In genomic region chr2:70919672-70920366, GRCh38 we compare ENCODE assay signal across 8 cellular contexts. TPM values are rescaled to one million over a fixed set of nuclear protein-coding genes. Genes with fewer than 3 reads are reported as not detected.
DNase-seq lines count a peak whose midpoint lies in the region; ATAC-seq, FAIRE-seq and TF ChIP-seq lines count a peak whose summit lies in the region.

No MANE protein-coding gene starts in this region.

- CTCF ChIA-PET in GM12878 (lab: Yijun Ruan, JAX), result interaction anchor here (0.6 to 5.0 kb wide), 17 partner anchors 9 to 616 kb away, joined by 3 to 39 read pairs (median 4); no protein-coding TSS in a partner anchor

- RAD21 ChIA-PET in GM12878 (lab: Charles Lee; ENCODE audit: unreplicated experiment), result interaction anchor here (1.0 to 2.3 kb wide), 3 partner anchors 29 to 616 kb away, joined by 3 to 8 read pairs (median 4); no protein-coding TSS in a partner anchor

- H3K79me2 ChIP-seq in GM12878 (ENCODE audit: control insufficient read depth, insufficient read depth, low read length), result no peaks in the 10 kb centered on the region

- no peak overlapping the region for H2AFZ ChIP-seq in GM12878 (ENCODE audit: control insufficient read depth, low read depth, low read length)

- no peak for TF ChIP-seq POLR2A in GM12878 (IDR thresholded peaks at IDR 0.05; ENCODE audit: low read depth, low read length)

- POLR2A ChIA-PET in GM12878 (lab: Charles Lee), result interaction anchor here (0.5 kb wide), 1 partner anchor 142 kb away, joined by 3 read pairs; no protein-coding TSS in a partner anchor

- ATAC-seq in GM12878 (peak; percentile 92), HG03039 (IDR thresholded peaks at IDR 0.05; ENCODE audit: unreplicated experiment) (no peak)

- no peaks in the 10 kb centered on the region for H3K9me3 ChIP-seq in GM12878 (replicated peaks; ENCODE audit: control insufficient read depth, insufficient read depth, low read length)

- H4K20me1 ChIP-seq in GM12878 (ENCODE audit: control insufficient read depth, insufficient read depth), result no peaks in the 10 kb centered on the region

- TF ChIP-seq RAD21 in GM12878 (IDR thresholded peaks at IDR 0.05; ENCODE audit: insufficient read depth, low read depth, low read length), result peak; percentile 71

- SMC1A ChIA-PET in GM12878 (lab: Charles Lee; ENCODE audit: uncharacterized antibody, unreplicated experiment), result interaction anchor here (0.7 to 1.4 kb wide), 4 partner anchors 50 to 1286 kb away, joined by 3 to 4 read pairs (median 3); no protein-coding TSS in a partner anchor

- no peak for TF ChIP-seq EP300 in GM12878 (IDR thresholded peaks at IDR 0.05; ENCODE audit: borderline replicate concordance in 1 of 2, control insufficient read depth in 1 of 2, low read depth in 2 of 2, low read length in 2 of 2)

- H3K4me1 ChIP-seq in GM12878 (ENCODE audit: control insufficient read depth, insufficient read depth, low read length), result no peaks in the 10 kb centered on the region

- DNase-seq in AG10803 (ENCODE audit: low read depth) (peak; percentile 77), GM19238 (ENCODE audit: insufficient read length, low spot score) (peak; percentile 47), NCI-H146 (lab: John Stamatoyannopoulos, UW) (peak; percentile 73), GM12878 (ENCODE audit: low read depth, low spot score) (no peak), hypothalamus (lab: John Stamatoyannopoulos, UW) (peak in 48 of 51 donors; percentile 8 to 84 (median 52))
- peak; percentile 74 for DNase-seq in stimulated activated CD4-positive, alpha-beta T cell treated with anti-CD3 and anti-CD28 coated beads, Interleukin-12 subunit alpha, Interleukin-12 subunit beta, amount 100 ng/mL, for 4 hours

- H3K4me3 ChIP-seq in AG10803 (ENCODE audit: low read length) (no peak overlapping the region), GM12878 (no peak overlapping the region)

- no TSS peak for BruUV-seq in GM12878 (replicated peaks; lab: Mats Ljungman, UMichigan)

- H3K36me3 ChIP-seq in GM12878 (ENCODE audit: control insufficient read depth in 2 of 2, insufficient read depth in 2 of 2, low read length in 1 of 2), result no peaks in the 10 kb centered on the region

- intact Hi-C loops in GM12878 (cut with micrococcal nuclease; ENCODE audit: unreplicated experiment), result loop anchor here (2.0 kb wide), 2 partner anchors 49 to 131 kb away; no protein-coding TSS in a partner anchor

- in situ Hi-C loops in GM12878 (cut with MboI), result loop anchor here (5.0 kb wide), 1 partner anchor 48 kb away; no protein-coding TSS in a partner anchor

- H3K27ac ChIP-seq in GM12878 (ENCODE audit: control insufficient read depth, insufficient read depth), result no peak overlapping the region

- no peak overlapping the region for H3K4me2 ChIP-seq in GM12878 (ENCODE audit: control insufficient read depth, insufficient read depth)

- peak; percentile 92 for TF ChIP-seq CTCF in AG10803 (conservative IDR thresholded peaks at IDR 0.05; ENCODE audit: low read length)
- TF ChIP-seq CTCF in GM12878 (IDR thresholded peaks at IDR 0.05 in 2 of 3, conservative IDR thresholded peaks at IDR 0.05 in 1 of 3; ENCODE audit: control insufficient read depth in 2 of 3, extremely low read depth in 1 of 3, insufficient read depth in 1 of 3, low read depth in 3 of 3, low read length in 3 of 3), result peak; percentile 85 to 90 (median 88)

- FAIRE-seq in TTC549 (lab: Jason Lieb, UNC) (peak; percentile 95), GM12878 (lab: Jason Lieb, UNC) (peak; percentile 87)

- 24% methylated on average over 16 of the region's 16 CpGs for WGBS in GM12878 (ENCODE audit: insufficient coverage, insufficient replicate concordance, low lambda C conversion rate, missing lambda C conversion rate)

- H3K27me3 ChIP-seq in GM12878 (replicated peaks in 1 of 2; ENCODE audit: control insufficient read depth in 2 of 2, insufficient read depth in 2 of 2, low read length in 1 of 2), result peaks cover 0 to 3% of the 10 kb centered on the region in 2 experiments; a peak in 2 of 4 replicates

- H3K9ac ChIP-seq in GM12878 (ENCODE audit: control insufficient read depth, insufficient read depth, low read length), result no peak overlapping the region

TF ChIP-seq in GM12878, 131 proteins besides CTCF, POLR2A, EP300 and RAD21:
- TF ChIP-seq SMC3 (IDR thresholded peaks at IDR 0.05; ENCODE audit: borderline replicate concordance, low read length) (peak; percentile 85), PML (IDR thresholded peaks at IDR 0.05; ENCODE audit: low read length) (no peak), ETV6 (conservative IDR thresholded peaks at IDR 0.05 in 1 of 2, IDR thresholded peaks at IDR 0.05 in 1 of 2; ENCODE audit: borderline replicate concordance in 1 of 2, low read depth in 1 of 2) (no peak)

RNA-seq across cellular contexts. Expression of gene ATP6V1B1, which starts 15.9 kb away (rescaled TPM):
- total RNA-seq in GM12878 (2013; cell fraction: nucleolus; rRNA removed), result not detected in 2 replicates
- total RNA-seq in GM12878 (2014; rRNA removed) (not detected in 2 replicates), GM12878 (2014; rRNA removed; fragmentation: Illumina TruSeq; extraction: Trizol) (not detected in 2 replicates), GM12878 (2021) (not detected in 2 replicates)
- not detected for polyA plus RNA-seq in GM12878 (2011; ENCODE audit: low read depth)
- polyA plus RNA-seq in GM12878 (2011; rRNA removed) (not detected in 2 replicates), GM12878 (2014; fragmentation: Illumina TruSeq; extraction: Trizol) (not detected in 2 replicates), GM12878 (2014; fragmentation: Nextera tagmentation; extraction: Ambion mirVana) (not detected), GM12878 (2014; rRNA removed) (not detected in 2 replicates), GM12878 (2016; fragmentation: Nextera tagmentation; extraction: Ambion mirVana) (not detected)
- not detected in 2 replicates for polyA plus RNA-seq in GM12878 (2011; cell fraction: cytosol; rRNA removed)
- polyA plus RNA-seq in GM12878 (2011; cell fraction: nucleus; rRNA removed), result not detected in 2 replicates
- not detected in 2 replicates for polyA plus RNA-seq in GM12878 (2012)
- not detected in 2 replicates for polyA minus RNA-seq in GM12878 (2011; rRNA and poly(A)+ RNA removed)
- polyA minus RNA-seq in GM12878 (2011; cell fraction: cytosol; rRNA and poly(A)+ RNA removed), result not detected in 2 replicates
- polyA minus RNA-seq in GM12878 (2011; cell fraction: nucleus; rRNA and poly(A)+ RNA removed), result not detected in 2 replicates

RNA-seq across cellular contexts. Expression of gene VAX2, which starts 19.4 kb away (rescaled TPM):
- not detected in 2 replicates for total RNA-seq in GM12878 (2013; cell fraction: nucleolus; rRNA removed)
- total RNA-seq in GM12878 (2014; rRNA removed) (not detected in 2 replicates), GM12878 (2014; rRNA removed; fragmentation: Illumina TruSeq; extraction: Trizol) (not detected in 2 replicates), GM12878 (2021) (not detected in 2 replicates)
- polyA plus RNA-seq in GM12878 (2011; ENCODE audit: low read depth), result not detected
- polyA plus RNA-seq in GM12878 (2011; rRNA removed) (not detected in 2 replicates), GM12878 (2014; fragmentation: Illumina TruSeq; extraction: Trizol) (not detected in 2 replicates), GM12878 (2014; fragmentation: Nextera tagmentation; extraction: Ambion mirVana) (not detected), GM12878 (2014; rRNA removed) (not detected in 2 replicates), GM12878 (2016; fragmentation: Nextera tagmentation; extraction: Ambion mirVana) (not detected)
- not detected in 2 replicates for polyA plus RNA-seq in GM12878 (2011; cell fraction: cytosol; rRNA removed)
- polyA plus RNA-seq in GM12878 (2011; cell fraction: nucleus; rRNA removed), result not detected in 2 replicates
- not detected in 2 replicates for polyA plus RNA-seq in GM12878 (2012)
- not detected in 2 replicates for polyA minus RNA-seq in GM12878 (2011; rRNA and poly(A)+ RNA removed)
- not detected in 2 replicates for polyA minus RNA-seq in GM12878 (2011; cell fraction: cytosol; rRNA and poly(A)+ RNA removed)
- polyA minus RNA-seq in GM12878 (2011; cell fraction: nucleus; rRNA and poly(A)+ RNA removed), result not detected in 2 replicates

RNA-seq across cellular contexts. Expression of gene ANKRD53, which starts 58.6 kb away (rescaled TPM):
- total RNA-seq in GM12878 (2013; cell fraction: nucleolus; rRNA removed), result not detected in 2 replicates
- 0.11 TPM in 1 of 2 replicates, not detected in the other for total RNA-seq in GM12878 (2014; rRNA removed)
- total RNA-seq in GM12878 (2014; rRNA removed; fragmentation: Illumina TruSeq; extraction: Trizol), result not detected in 2 replicates
- total RNA-seq in GM12878 (2021), result not detected in 2 replicates
- polyA plus RNA-seq in GM12878 (2011; ENCODE audit: low read depth), result 0.14 TPM
- polyA plus RNA-seq in GM12878 (2011; rRNA removed), result 0.04 TPM in 1 of 2 replicates, not detected in the other
- polyA plus RNA-seq in GM12878 (2011; cell fraction: cytosol; rRNA removed), result 0.01 and 0.05 TPM in 2 replicates
- 0.18 and 0.48 TPM in 2 replicates for polyA plus RNA-seq in GM12878 (2011; cell fraction: nucleus; rRNA removed)
- polyA plus RNA-seq in GM12878 (2012), result 0.11 TPM in 2 replicates
- not detected in 2 replicates for polyA plus RNA-seq in GM12878 (2014; fragmentation: Illumina TruSeq; extraction: Trizol)
- polyA plus RNA-seq in GM12878 (2014; fragmentation: Nextera tagmentation; extraction: Ambion mirVana), result under 1 TPM in 1 of 2 experiments, not detected in 1; 0.04 TPM
- 0.04 TPM in 1 of 2 replicates, not detected in the other for polyA plus RNA-seq in GM12878 (2014; rRNA removed)
- polyA plus RNA-seq in GM12878 (2016; fragmentation: Nextera tagmentation; extraction: Ambion mirVana), result not detected
- polyA minus RNA-seq in GM12878 (2011; rRNA and poly(A)+ RNA removed), result not detected in 2 replicates
- not detected in 2 replicates for polyA minus RNA-seq in GM12878 (2011; cell fraction: cytosol; rRNA and poly(A)+ RNA removed)
- not detected in 2 replicates for polyA minus RNA-seq in GM12878 (2011; cell fraction: nucleus; rRNA and poly(A)+ RNA removed)
